Comparison of ENCODE assay signal across 34 cellular contexts in the genomic region with DNA sequence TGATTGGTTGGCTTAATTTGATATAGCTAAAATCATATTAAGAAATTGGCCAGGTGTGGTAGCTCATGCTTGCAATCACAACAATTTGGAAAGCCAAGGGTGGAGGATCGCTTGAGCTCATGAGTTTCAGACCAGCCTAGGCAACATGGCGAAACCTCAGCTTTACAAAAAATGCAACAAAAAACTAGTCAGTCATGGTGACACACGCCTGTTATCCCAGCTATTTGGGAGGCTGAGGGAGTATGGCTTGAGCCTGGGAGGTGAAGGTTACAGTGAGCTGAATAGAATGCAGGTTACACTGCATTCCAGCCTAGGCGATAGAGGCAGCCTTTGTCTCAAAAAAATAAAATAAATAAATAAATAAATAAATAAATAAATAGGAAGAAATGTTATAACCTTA.
"Had no signal": no experiment of that assay in that cellular context is flagged by ENCODE, and none has a peak within 500 bp of the region (broad histone marks: within the 10 kb centered on the region; RNA-seq: fewer than 3 reads in every experiment).

No MANE protein-coding gene starts in this region.

- H3K27me3 ChIP-seq: MG63 had no signal

- H3K36me3 ChIP-seq: MG63 had no signal

- H3K9ac ChIP-seq: KMS-11 had no signal

- H3K4me3 ChIP-seq: MG63 had no signal

- H3K27ac ChIP-seq: KMS-11 had no signal

- DNase-seq: Karpas-422, KG1, MG63, MM.1S, MV-4-11, NCI-H1048, NCI-H1092, NCI-H1092 treated with DMSO at 0.1 percent for 48 hours, NCI-H1105, NCI-H1105 treated with DMSO at 0.1 percent for 48 hours, NCI-H1417, NCI-H1417 treated with DMSO at 0.1 percent for 48 hours, NCI-H1436, NCI-H1436 treated with DMSO at 0.1 percent for 48 hours, NCI-H146, NCI-H1694, NCI-H1694 treated with DMSO at 0.1 percent for 48 hours, NCI-H187, NCI-H187 treated with DMSO at 0.1 percent for 48 hours, NCI-H1930, NCI-H2029, NCI-H2029 treated with DMSO at 0.1 percent for 48 hours, NCI-H2081, NCI-H2081 treated with DMSO at 0.1 percent for 48 hours, NCI-H2107, NCI-H2171, NCI-H2171 treated with DMSO at 0.1 percent for 48 hours, NCI-H2227 treated with DMSO at 0.1 percent for 48 hours, NCI-H226, NCI-H345, NCI-H446, NCI-H446 treated with DMSO at 0.1 percent for 48 hours, NCI-H510A had no signal

- H3K9me3 ChIP-seq: MG63 had no signal

- H3K4me2 ChIP-seq: KMS-11 had no signal
